In genomic region chr2:86671304-86671981, GRCh38 we compare ENCODE assay signal across 13 cellular contexts. TPM values are rescaled to one million over a fixed set of nuclear protein-coding genes. Genes with fewer than 3 reads are reported as not detected.
DNase-seq lines count a peak whose midpoint lies in the region; ATAC-seq and TF ChIP-seq lines count a peak whose summit lies in the region.
"Had no signal": no experiment of that assay in that cellular context is flagged by ENCODE, and none has a peak within 500 bp of the region (broad histone marks: within the 10 kb centered on the region; RNA-seq: fewer than 3 reads in every experiment).

No MANE protein-coding gene starts in this region.

- DNase-seq in A172 (ENCODE audit: low spot score) (peak; percentile 13), NCI-H146 treated with DMSO at 0.1 percent for 48 hours (lab: John Stamatoyannopoulos, UW; ENCODE audit: unreplicated experiment) (peak; percentile 16), erythroblast (lab: John Stamatoyannopoulos, UW) (peak; percentile 19 to 51), right lobe of liver (peak in 1 of 3 donors; percentile 68), superior temporal gyrus (ENCODE audit: extremely low spot score) (no peak)
- no peak for DNase-seq in activated CD8-positive, alpha-beta memory T cell treated with anti-CD3 and anti-CD28 coated beads, Interleukin-2, amount 50 U/mL, for 4 hours
- DNase-seq: activated CD4-positive, alpha-beta T cell treated with anti-CD3 and anti-CD28 coated beads for 48 hours; activated effector memory CD4-positive, alpha-beta T cell treated with anti-CD3 and anti-CD28 coated beads, Interleukin-2, amount 50 U/mL, for 16 hours; colonic mucosa; retina; tibial artery had no signal

- WGBS in right lobe of liver (ENCODE audit: insufficient coverage, low coverage, low lambda C conversion rate, missing lambda C conversion rate): 29% methylated on average over 5 of the region's 5 CpGs

- H3K9me3 ChIP-seq in right lobe of liver: no peaks in the 10 kb centered on the region
- H3K9me3 ChIP-seq: colonic mucosa, tibial artery had no signal

- intact Hi-C loops in right lobe of liver (cut with DNase I): no loop called here

- no peaks in the 10 kb centered on the region for H3K36me3 ChIP-seq in right lobe of liver
- H3K36me3 ChIP-seq: colonic mucosa, tibial artery had no signal

- TF ChIP-seq CTCF in right lobe of liver (IDR thresholded peaks at IDR 0.05): no peak

- peaks cover 0 to 20% (median 7%) of the 10 kb centered on the region in 4 donors for H3K4me1 ChIP-seq in right lobe of liver

- ATAC-seq in right lobe of liver: peak; percentile 85 to 93 (median 88)
- no peak for ATAC-seq in HG03280 (IDR thresholded peaks at IDR 0.05; ENCODE audit: unreplicated experiment)
- ATAC-seq in GM19467 (IDR thresholded peaks at IDR 0.05; ENCODE audit: unreplicated experiment): no peak

- no peaks in the 10 kb centered on the region for H3K27me3 ChIP-seq in right lobe of liver
- H3K27me3 ChIP-seq: colonic mucosa, tibial artery had no signal

- TF ChIP-seq POLR2A in erythroblast (IDR thresholded peaks at IDR 0.05; ENCODE audit: low read length) (no peak), right lobe of liver (IDR thresholded peaks at IDR 0.05) (no peak)

- H3K4me3 ChIP-seq in right lobe of liver: no peak overlapping the region
- H3K4me3 ChIP-seq: colonic mucosa, tibial artery had no signal

- H3K27ac ChIP-seq in right lobe of liver: peak overlapping the region; percentile 41 to 66 (median 41)
- H3K27ac ChIP-seq: colonic mucosa, tibial artery had no signal

RNA-seq across cellular contexts. Expression of gene RNF103, which starts 47.8 kb away (rescaled TPM):
- total RNA-seq in A172 (2014; rRNA removed; shearing (Covaris generic)): 26.6 and 29.8 TPM in 2 replicates
- total RNA-seq in right lobe of liver: 10 to 100 TPM; 30.6 to 47.7 (median 39.7) TPM

RNA-seq across cellular contexts. Expression of gene RMND5A, which starts 48.6 kb away (rescaled TPM):
- total RNA-seq in A172 (2014; rRNA removed; shearing (Covaris generic)): 42.2 and 42.4 TPM in 2 replicates
- total RNA-seq in right lobe of liver: 10 to 100 TPM; 22.2 to 45.6 (median 33.8) TPM

Comparison
In these comparisons a context has a peak if more than half of its experiments do, and no peak if none do; other contexts are left out.
1. DNase-seq: peak in A172 (single experiment), NCI-H146 treated with DMSO at 0.1 percent for 48 hours (single experiment) and erythroblast (2 of 2); none in activated CD8-positive, alpha-beta memory T cell treated with anti-CD3 and anti-CD28 coated beads, Interleukin-2, amount 50 U/mL, for 4 hours (single experiment) and superior temporal gyrus (single experiment).
2. ATAC-seq: peak in right lobe of liver (4 of 4); none in HG03280 (single experiment) and GM19467 (single experiment).